Comparison of ENCODE assay signal across 13 cellular contexts in the genomic region with DNA sequence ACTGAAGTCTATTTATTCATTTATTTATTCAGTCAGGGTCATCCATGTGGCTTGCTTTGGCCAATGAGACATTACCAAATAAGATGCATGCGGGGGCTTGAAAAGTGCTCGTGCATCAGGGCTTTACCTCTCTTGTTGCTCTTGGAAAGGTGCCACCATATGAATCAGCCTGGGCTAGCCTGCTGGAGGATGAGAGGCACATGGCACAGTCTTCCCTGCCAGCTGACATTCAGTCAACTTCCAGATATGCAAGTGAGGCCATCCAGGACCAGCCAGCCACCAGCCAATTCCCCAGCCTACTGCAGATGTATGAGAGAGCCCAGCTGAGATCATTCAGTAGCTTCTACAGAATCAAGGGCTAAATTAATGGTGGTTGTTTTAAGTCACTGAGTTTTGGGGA.
DNase-seq lines count a peak whose midpoint lies in the region; ATAC-seq and TF ChIP-seq lines count a peak whose summit lies in the region.
"Had no signal": no experiment of that assay in that cellular context is flagged by ENCODE, and none has a peak within 500 bp of the region (broad histone marks: within the 10 kb centered on the region; RNA-seq: fewer than 3 reads in every experiment).

No MANE protein-coding gene starts in this region.

- 60 to 73% (median 67%) methylated on average over 2 of the region's 2 CpGs for WGBS in heart left ventricle, 4 donors

- CTCF ChIA-PET in HEK293 (lab: Yijun Ruan, JAX) = interaction anchor here (0.6 kb wide), 1 partner anchor 398 kb away, joined by 3 read pairs; no protein-coding TSS in a partner anchor

- no peak for TF ChIP-seq POLR2A in heart left ventricle (IDR thresholded peaks at IDR 0.05)

- H3K4me1 Mint-ChIP-seq in activated naive CD8-positive, alpha-beta T cell treated with anti-CD3 and anti-CD28 coated beads for 36 hours = no peaks in the 10 kb centered on the region

- POLR2A ChIA-PET in HEK293 (lab: Yijun Ruan, JAX) = no interaction called here

- H3K4me3 Mint-ChIP-seq in activated naive CD8-positive, alpha-beta T cell treated with anti-CD3 and anti-CD28 coated beads for 36 hours = no peak overlapping the region

- ATAC-seq in heart left ventricle = no peak

- H3K27ac Mint-ChIP-seq in activated naive CD8-positive, alpha-beta T cell treated with anti-CD3 and anti-CD28 coated beads for 36 hours = no peak overlapping the region

- H3K36me3 ChIP-seq in HEK293 (ENCODE audit: control insufficient read depth in 2 of 2, insufficient read depth in 1 of 2, low read length in 2 of 2) (no peaks in the 10 kb centered on the region), heart left ventricle (no peaks in the 10 kb centered on the region)
- H3K36me3 ChIP-seq: tibial nerve had no signal

- peaks cover 22% of the 10 kb centered on the region for H3K27me3 Mint-ChIP-seq in activated naive CD8-positive, alpha-beta T cell treated with anti-CD3 and anti-CD28 coated beads for 36 hours

- peak; percentile 42 for DNase-seq in A172 (ENCODE audit: low spot score)
- peak; percentile 78 for DNase-seq in RPMI7951 (ENCODE audit: low read depth)
- peak; percentile 61 for DNase-seq in epithelial cell of proximal tubule (ENCODE audit: low read depth)
- DNase-seq in GM20000 (ENCODE audit: low spot score) = no peak
- DNase-seq in heart left ventricle = no peak
- DNase-seq in activated naive CD8-positive, alpha-beta T cell treated with anti-CD3 and anti-CD28 coated beads for 36 hours = no peak
- DNase-seq in activated CD8-positive, alpha-beta memory T cell treated with anti-CD3 and anti-CD28 coated beads for 24 hours = no peak
- DNase-seq: activated CD4-positive, alpha-beta T cell treated with anti-CD3 and anti-CD28 coated beads for 48 hours; islet precursor cell; KG1; T-helper 1 cell had no signal

- H3K27me3 ChIP-seq in heart left ventricle = peaks cover 0 to 38% (median 0%) of the 10 kb centered on the region in 9 donors
- H3K27me3 ChIP-seq: tibial nerve had no signal

- H3K4me3 ChIP-seq in HEK293 (ENCODE audit: low read depth, low read length) (no peak overlapping the region), epithelial cell of proximal tubule (ENCODE audit: low read depth, low read length) (no peak overlapping the region), heart left ventricle (no peak overlapping the region)
- H3K4me3 ChIP-seq: tibial nerve had no signal

- H3K4me1 ChIP-seq in HEK293 (ENCODE audit: control insufficient read depth, insufficient read depth, low read length) = no peaks in the 10 kb centered on the region
- H3K4me1 ChIP-seq in heart left ventricle = no peaks in the 10 kb centered on the region
- H3K4me1 ChIP-seq: tibial nerve had no signal

- no peak for TF ChIP-seq CTCF in HEK293 (tag by site-specific recombination; IDR thresholded peaks at IDR 0.05)
- TF ChIP-seq CTCF in epithelial cell of proximal tubule (conservative IDR thresholded peaks at IDR 0.05; ENCODE audit: low read depth, low read length) = no peak
- TF ChIP-seq CTCF in GM20000 (IDR thresholded peaks at IDR 0.05; ENCODE audit: extremely low read depth, missing control alignments) = no peak
- no peak for TF ChIP-seq CTCF in heart left ventricle (IDR thresholded peaks at IDR 0.05)

- peaks cover 1% of the 10 kb centered on the region for H3K9me3 Mint-ChIP-seq in activated naive CD8-positive, alpha-beta T cell treated with anti-CD3 and anti-CD28 coated beads for 36 hours

- intact Hi-C loops in heart left ventricle (cut with DNase I) = no loop called here

- H3K9me3 ChIP-seq in HEK293 (ENCODE audit: control insufficient read depth, insufficient read depth, low read depth, low read length) = no peaks in the 10 kb centered on the region
- peaks cover 0 to 4% (median 0%) of the 10 kb centered on the region in 12 donors for H3K9me3 ChIP-seq in heart left ventricle

- H3K27ac ChIP-seq in HEK293 (ENCODE audit: extremely low read depth, low read depth, low read length) (no peak overlapping the region), heart left ventricle (no peak overlapping the region)
- H3K27ac ChIP-seq: tibial nerve had no signal

- H3K36me3 Mint-ChIP-seq in activated naive CD8-positive, alpha-beta T cell treated with anti-CD3 and anti-CD28 coated beads for 36 hours = no peaks in the 10 kb centered on the region

TF ChIP-seq in HEK293, 187 proteins besides CTCF, POLR2A, EP300 and RAD21 (continues in another document):
- TF ChIP-seq ZNF670 (tag by site-specific recombination; IDR thresholded peaks at IDR 0.05; ENCODE audit: low read depth) (no peak), ZNF354C (tag by site-specific recombination; IDR thresholded peaks at IDR 0.05; ENCODE audit: borderline replicate concordance, low read depth) (no peak), ZNF214 (tag by site-specific recombination; IDR thresholded peaks at IDR 0.05; ENCODE audit: borderline replicate concordance) (no peak), ZBTB17 (tag by site-specific recombination; IDR thresholded peaks at IDR 0.05) (peak; percentile 41; the same call in 1 of the 2 replicates), TRIM28 (IDR thresholded peaks at IDR 0.05; ENCODE audit: borderline replicate concordance, low read length) (no peak), ZNF600 (tag by site-specific recombination; IDR thresholded peaks at IDR 0.05) (no peak), IKZF3 (tag by site-specific recombination; IDR thresholded peaks at IDR 0.05) (no peak)
- TF ChIP-seq, protein P1, sequence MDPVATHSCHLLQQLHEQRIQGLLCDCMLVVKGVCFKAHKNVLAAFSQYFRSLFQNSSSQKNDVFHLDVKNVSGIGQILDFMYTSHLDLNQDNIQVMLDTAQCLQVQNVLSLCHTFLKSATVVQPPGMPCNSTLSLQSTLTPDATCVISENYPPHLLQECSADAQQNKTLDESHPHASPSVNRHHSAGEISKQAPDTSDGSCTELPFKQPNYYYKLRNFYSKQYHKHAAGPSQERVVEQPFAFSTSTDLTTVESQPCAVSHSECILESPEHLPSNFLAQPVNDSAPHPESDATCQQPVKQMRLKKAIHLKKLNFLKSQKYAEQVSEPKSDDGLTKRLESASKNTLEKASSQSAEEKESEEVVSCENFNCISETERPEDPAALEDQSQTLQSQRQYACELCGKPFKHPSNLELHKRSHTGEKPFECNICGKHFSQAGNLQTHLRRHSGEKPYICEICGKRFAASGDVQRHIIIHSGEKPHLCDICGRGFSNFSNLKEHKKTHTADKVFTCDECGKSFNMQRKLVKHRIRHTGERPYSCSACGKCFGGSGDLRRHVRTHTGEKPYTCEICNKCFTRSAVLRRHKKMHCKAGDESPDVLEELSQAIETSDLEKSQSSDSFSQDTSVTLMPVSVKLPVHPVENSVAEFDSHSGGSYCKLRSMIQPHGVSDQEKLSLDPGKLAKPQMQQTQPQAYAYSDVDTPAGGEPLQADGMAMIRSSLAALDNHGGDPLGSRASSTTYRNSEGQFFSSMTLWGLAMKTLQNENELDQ (tag by site-specific recombination; IDR thresholded peaks at IDR 0.05; ENCODE audit: low read depth) = no peak
- TF ChIP-seq, protein P2, sequence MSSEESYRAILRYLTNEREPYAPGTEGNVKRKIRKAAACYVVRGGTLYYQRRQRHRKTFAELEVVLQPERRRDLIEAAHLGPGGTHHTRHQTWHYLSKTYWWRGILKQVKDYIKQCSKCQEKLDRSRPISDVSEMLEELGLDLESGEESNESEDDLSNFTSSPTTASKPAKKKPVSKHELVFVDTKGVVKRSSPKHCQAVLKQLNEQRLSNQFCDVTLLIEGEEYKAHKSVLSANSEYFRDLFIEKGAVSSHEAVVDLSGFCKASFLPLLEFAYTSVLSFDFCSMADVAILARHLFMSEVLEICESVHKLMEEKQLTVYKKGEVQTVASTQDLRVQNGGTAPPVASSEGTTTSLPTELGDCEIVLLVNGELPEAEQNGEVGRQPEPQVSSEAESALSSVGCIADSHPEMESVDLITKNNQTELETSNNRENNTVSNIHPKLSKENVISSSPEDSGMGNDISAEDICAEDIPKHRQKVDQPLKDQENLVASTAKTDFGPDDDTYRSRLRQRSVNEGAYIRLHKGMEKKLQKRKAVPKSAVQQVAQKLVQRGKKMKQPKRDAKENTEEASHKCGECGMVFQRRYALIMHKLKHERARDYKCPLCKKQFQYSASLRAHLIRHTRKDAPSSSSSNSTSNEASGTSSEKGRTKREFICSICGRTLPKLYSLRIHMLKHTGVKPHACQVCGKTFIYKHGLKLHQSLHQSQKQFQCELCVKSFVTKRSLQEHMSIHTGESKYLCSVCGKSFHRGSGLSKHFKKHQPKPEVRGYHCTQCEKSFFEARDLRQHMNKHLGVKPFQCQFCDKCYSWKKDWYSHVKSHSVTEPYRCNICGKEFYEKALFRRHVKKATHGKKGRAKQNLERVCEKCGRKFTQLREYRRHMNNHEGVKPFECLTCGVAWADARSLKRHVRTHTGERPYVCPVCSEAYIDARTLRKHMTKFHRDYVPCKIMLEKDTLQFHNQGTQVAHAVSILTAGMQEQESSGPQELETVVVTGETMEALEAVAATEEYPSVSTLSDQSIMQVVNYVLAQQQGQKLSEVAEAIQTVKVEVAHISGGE (tag by site-specific recombination; conservative IDR thresholded peaks at IDR 0.05; ENCODE audit: low read depth) = no peak
- TF ChIP-seq, protein P3, sequence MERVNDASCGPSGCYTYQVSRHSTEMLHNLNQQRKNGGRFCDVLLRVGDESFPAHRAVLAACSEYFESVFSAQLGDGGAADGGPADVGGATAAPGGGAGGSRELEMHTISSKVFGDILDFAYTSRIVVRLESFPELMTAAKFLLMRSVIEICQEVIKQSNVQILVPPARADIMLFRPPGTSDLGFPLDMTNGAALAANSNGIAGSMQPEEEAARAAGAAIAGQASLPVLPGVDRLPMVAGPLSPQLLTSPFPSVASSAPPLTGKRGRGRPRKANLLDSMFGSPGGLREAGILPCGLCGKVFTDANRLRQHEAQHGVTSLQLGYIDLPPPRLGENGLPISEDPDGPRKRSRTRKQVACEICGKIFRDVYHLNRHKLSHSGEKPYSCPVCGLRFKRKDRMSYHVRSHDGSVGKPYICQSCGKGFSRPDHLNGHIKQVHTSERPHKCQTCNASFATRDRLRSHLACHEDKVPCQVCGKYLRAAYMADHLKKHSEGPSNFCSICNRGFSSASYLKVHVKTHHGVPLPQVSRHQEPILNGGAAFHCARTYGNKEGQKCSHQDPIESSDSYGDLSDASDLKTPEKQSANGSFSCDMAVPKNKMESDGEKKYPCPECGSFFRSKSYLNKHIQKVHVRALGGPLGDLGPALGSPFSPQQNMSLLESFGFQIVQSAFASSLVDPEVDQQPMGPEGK (tag by site-specific recombination; IDR thresholded peaks at IDR 0.05) = no peak
- TF ChIP-seq, protein P4, sequence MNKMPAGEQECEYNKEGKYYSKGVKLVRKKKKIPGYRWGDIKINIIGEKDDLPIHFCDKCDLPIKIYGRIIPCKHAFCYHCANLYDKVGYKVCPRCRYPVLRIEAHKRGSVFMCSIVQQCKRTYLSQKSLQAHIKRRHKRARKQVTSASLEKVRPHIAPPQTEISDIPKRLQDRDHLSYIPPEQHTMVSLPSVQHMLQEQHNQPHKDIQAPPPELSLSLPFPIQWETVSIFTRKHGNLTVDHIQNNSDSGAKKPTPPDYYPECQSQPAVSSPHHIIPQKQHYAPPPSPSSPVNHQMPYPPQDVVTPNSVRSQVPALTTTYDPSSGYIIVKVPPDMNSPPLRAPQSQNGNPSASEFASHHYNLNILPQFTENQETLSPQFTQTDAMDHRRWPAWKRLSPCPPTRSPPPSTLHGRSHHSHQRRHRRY (tag by site-specific recombination; IDR thresholded peaks at IDR 0.05) = no peak

Comparison
In these comparisons a context has a peak if more than half of its experiments do, and no peak if none do; other contexts are left out.
1. DNase-seq: peak in A172 (single experiment), RPMI7951 (single experiment) and epithelial cell of proximal tubule (single experiment); none in GM20000 (single experiment), heart left ventricle (0 of 5), activated naive CD8-positive, alpha-beta T cell treated with anti-CD3 and anti-CD28 coated beads for 36 hours (single experiment) and activated CD8-positive, alpha-beta memory T cell treated with anti-CD3 and anti-CD28 coated beads for 24 hours (single experiment).